9 cellular contexts compared by ENCODE assay signal in genomic region chr2:160221391-160222276, GRCh38. TPM values are rescaled to one million over a fixed set of nuclear protein-coding genes. Genes with fewer than 3 reads are reported as not detected.
DNase-seq lines count a peak whose midpoint lies in the region; ATAC-seq and TF ChIP-seq lines count a peak whose summit lies in the region.
"Had no signal": no experiment of that assay in that cellular context is flagged by ENCODE, and none has a peak within 500 bp of the region (broad histone marks: within the 10 kb centered on the region; RNA-seq: fewer than 3 reads in every experiment).

No MANE protein-coding gene starts in this region.

- peaks cover 30 to 58% of the 10 kb centered on the region in 2 experiments for H3K4me1 ChIP-seq in SK-N-SH (ENCODE audit: control insufficient read depth in 1 of 2, insufficient read depth in 2 of 2, low read depth in 1 of 2, low read length in 1 of 2)

- H3K79me2 ChIP-seq in SK-N-SH (ENCODE audit: insufficient read depth): no peaks in the 10 kb centered on the region

- H3K9me3 ChIP-seq in SK-N-SH: no peaks in the 10 kb centered on the region

- H3F3A ChIP-seq in SK-N-SH (replicated peaks; ENCODE audit: insufficient read depth): peaks cover 23% of the 10 kb centered on the region

- H3K4me2 ChIP-seq in SK-N-SH: 0 out of 2 replicates have a peak overlapping the region, but pooled peaks have one; percentile 16

- intact Hi-C loops in Right ventricle myocardium inferior (cut with DNase I): no loop called here

- POLR2A ChIA-PET in SK-N-SH (lab: Yijun Ruan, JAX): no interaction called here

- DNase-seq in GM03348 (ENCODE audit: low spot score) (peak; percentile 90), SK-N-SH (no peak), Right ventricle myocardium inferior (ENCODE audit: missing footprints) (no peak), renal cortical epithelial cell (ENCODE audit: low read depth) (peak; percentile 89), inferior parietal cortex (ENCODE audit: extremely low spot score) (no peak), medulla oblongata (ENCODE audit: extremely low spot score) (no peak), DMS79 (lab: John Stamatoyannopoulos, UW) (no peak), GM10266 (ENCODE audit: extremely low spot score) (no peak)
- DNase-seq: activated CD4-positive, alpha-beta T cell treated with anti-CD3 and anti-CD28 coated beads, Interleukin-2, amount 50 U/mL, for 4 hours had no signal

- ATAC-seq in Right ventricle myocardium inferior: peak; percentile 97

- no peaks in the 10 kb centered on the region for H3K27me3 ChIP-seq in SK-N-SH (ENCODE audit: insufficient read depth)

- no peak overlapping the region for H3K4me3 ChIP-seq in SK-N-SH (ENCODE audit: low read depth in 2 of 2, low read length in 1 of 2)

- TF ChIP-seq RAD21 in SK-N-SH (IDR thresholded peaks at IDR 0.05; ENCODE audit: low read length): no peak

- no peak for TF ChIP-seq EP300 in SK-N-SH (IDR thresholded peaks at IDR 0.05; ENCODE audit: borderline replicate concordance in 1 of 2, low read depth in 1 of 2, low read length in 1 of 2)

- peak overlapping the region in 1 of 2 experiments; percentile 98; a peak in 2 of 4 replicates for H3K27ac ChIP-seq in SK-N-SH (ENCODE audit: low read depth in 2 of 2, low read length in 1 of 2)

- no peaks in the 10 kb centered on the region for H4K20me1 ChIP-seq in SK-N-SH (ENCODE audit: insufficient read depth)

- peak overlapping the region; percentile 27; the same call in 1 of the 2 replicates for H2AFZ ChIP-seq in SK-N-SH (ENCODE audit: low read depth)

- H3K9me2 ChIP-seq in SK-N-SH: no peaks in the 10 kb centered on the region

- no peak for TF ChIP-seq CTCF in SK-N-SH (IDR thresholded peaks at IDR 0.05)
- TF ChIP-seq CTCF in GM10266 (IDR thresholded peaks at IDR 0.05; ENCODE audit: control insufficient read depth, insufficient read depth, low read depth, missing control alignments): no peak

- 73% methylated on average over 8 of the region's 12 CpGs for WGBS in SK-N-SH (ENCODE audit: low lambda C conversion rate)

- no peaks in the 10 kb centered on the region for H3K36me3 ChIP-seq in SK-N-SH (replicated peaks in 1 of 2; ENCODE audit: control insufficient read depth in 1 of 2, insufficient read depth in 2 of 2, low read length in 1 of 2)

- H3K9ac ChIP-seq in SK-N-SH: peak overlapping the region; percentile 22; the same call in 1 of the 2 replicates

- CTCF ChIA-PET in SK-N-SH (lab: Yijun Ruan, JAX): interaction anchor here (0.8 to 1.0 kb wide), 2 partner anchors 11 to 112 kb away, joined by 4 to 6 read pairs; no protein-coding TSS in a partner anchor

TF ChIP-seq in SK-N-SH, 30 proteins besides CTCF, POLR2A, EP300 and RAD21:
- TF ChIP-seq JUND (IDR thresholded peaks at IDR 0.05): no peak
- no peak for TF ChIP-seq RFX5 (IDR thresholded peaks at IDR 0.05; ENCODE audit: low read length)
- no peak for TF ChIP-seq FOXM1 (IDR thresholded peaks at IDR 0.05; ENCODE audit: low read depth)
- no peak for TF ChIP-seq RCOR1 (IDR thresholded peaks at IDR 0.05; ENCODE audit: low read length)
- peak; percentile 54 for TF ChIP-seq MAX (IDR thresholded peaks at IDR 0.05; ENCODE audit: low read depth)
- TF ChIP-seq NFIC (IDR thresholded peaks at IDR 0.05; ENCODE audit: borderline replicate concordance): no peak; the same call in none of the 2 replicates
- no peak for TF ChIP-seq TEAD4 (IDR thresholded peaks at IDR 0.05; ENCODE audit: borderline replicate concordance, insufficient read depth)
- TF ChIP-seq FOSL2 (IDR thresholded peaks at IDR 0.05; ENCODE audit: borderline replicate concordance, low read depth): no peak
- no peak for TF ChIP-seq PBX3 (IDR thresholded peaks at IDR 0.05)
- no peak for TF ChIP-seq MXI1 (IDR thresholded peaks at IDR 0.05; ENCODE audit: low read depth, low read length)
- peak; percentile 27; the same call in 1 of the 2 replicates for TF ChIP-seq TCF12 (IDR thresholded peaks at IDR 0.05)
- no peak for TF ChIP-seq SIN3A (IDR thresholded peaks at IDR 0.05; ENCODE audit: borderline replicate concordance, low read depth, low read length)
- no peak for TF ChIP-seq FOXJ3 (CRISPR knock-in tag; IDR thresholded peaks at IDR 0.05)
- TF ChIP-seq ZBTB33 (IDR thresholded peaks at IDR 0.05; ENCODE audit: borderline replicate concordance, low read depth): no peak
- 0 out of 2 replicates have a peak, but pooled peaks have one; percentile 19 for TF ChIP-seq REST (IDR thresholded peaks at IDR 0.05; ENCODE audit: low read depth, low read length)
TF ChIP-seq in SK-N-SH: peak in this region for 3.

RNA-seq across cellular contexts. Expression of gene ITGB6, which starts 21.6 kb away (rescaled TPM):
- 0.10 and 0.13 TPM in 2 replicates for polyA plus RNA-seq in SK-N-SH (2012; rRNA removed)
- polyA plus RNA-seq in SK-N-SH (2012; cell fraction: cytosol; rRNA removed): 0.13 and 0.15 TPM in 2 replicates
- polyA plus RNA-seq in SK-N-SH (2012; cell fraction: nucleus; rRNA removed): 0.26 TPM in 2 replicates
- 5.0 TPM for total RNA-seq in Right ventricle myocardium inferior
- total RNA-seq in renal cortical epithelial cell: 259 and 383 TPM in 2 replicates

Comparison
In these comparisons a context has a peak if more than half of its experiments do, and no peak if none do; other contexts are left out.
1. DNase-seq: peak in GM03348 (single experiment) and renal cortical epithelial cell (single experiment); none in SK-N-SH (single experiment), Right ventricle myocardium inferior (single experiment), inferior parietal cortex (single experiment), medulla oblongata (single experiment), DMS79 (single experiment) and GM10266 (single experiment).
2. RNA of gene ITGB6, which starts 21.6 kb away (total RNA-seq): 259 to 383 TPM in renal cortical epithelial cell; 5.0 TPM in Right ventricle myocardium inferior (single experiment); every median in the first group is over 10 times any median in the second.